In the genomic region with DNA sequence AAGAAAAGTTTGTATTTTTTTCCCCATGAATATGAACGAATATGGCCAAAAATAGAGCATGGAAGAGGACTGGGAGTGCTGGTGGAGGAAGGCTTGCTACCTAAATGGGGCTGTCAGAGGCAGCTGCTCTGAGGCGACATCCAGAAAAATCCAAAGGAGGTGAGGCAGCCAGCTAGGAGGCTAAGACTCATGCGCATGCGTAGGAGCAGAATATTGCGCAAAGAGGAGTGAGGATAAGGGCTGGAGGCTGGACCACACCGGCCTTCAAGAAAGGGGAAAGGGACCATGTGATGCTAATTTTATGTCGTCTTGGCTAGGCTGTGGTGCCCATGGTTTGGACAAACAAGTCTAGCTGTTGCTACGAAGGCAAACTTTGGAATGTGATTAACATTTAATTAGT, we compare ENCODE assay signal across 10 cellular contexts. TPM values are rescaled to one million over a fixed set of nuclear protein-coding genes. Genes with fewer than 3 reads are reported as not detected.
"Had no signal": no experiment of that assay in that cellular context is flagged by ENCODE, and none has a peak within 500 bp of the region (broad histone marks: within the 10 kb centered on the region; RNA-seq: fewer than 3 reads in every experiment).

No MANE protein-coding gene starts in this region.

- H3K36me3 Mint-ChIP-seq: activated naive CD4-positive, alpha-beta T cell treated with anti-CD3 and anti-CD28 coated beads, Interleukin-2, amount 50 U/mL, for 24 hours; mesothelial cell of epicardium; stimulated activated effector memory CD8-positive, alpha-beta T cell treated with anti-CD3 and anti-CD28 coated beads, Interleukin-12 subunit alpha, Interleukin-12 subunit beta, amount 100 ng/mL, for 72 hours had no signal

- H3K9me3 Mint-ChIP-seq: activated CD4-positive, alpha-beta T cell treated with anti-CD3 and anti-CD28 coated beads, Interleukin-2, amount 10 ng/mL, durations not matched to agents 7 days and 5 days; activated naive CD4-positive, alpha-beta T cell treated with anti-CD3 and anti-CD28 coated beads, Interleukin-2, amount 50 U/mL, for 24 hours; activated T-cell treated with anti-CD3 and anti-CD28 coated beads, Interleukin-2, amount 50 U/mL, for 72 hours; mesothelial cell of epicardium; nephron; stimulated activated effector memory CD8-positive, alpha-beta T cell treated with anti-CD3 and anti-CD28 coated beads, Interleukin-12 subunit alpha, Interleukin-12 subunit beta, amount 100 ng/mL, for 72 hours had no signal

- H3K36me3 ChIP-seq: breast epithelium had no signal

- DNase-seq: cerebellar nuclear complex, cortex of kidney had no signal

- H3K4me1 ChIP-seq: breast epithelium had no signal

- H3K27me3 ChIP-seq: breast epithelium had no signal

- H3K4me3 ChIP-seq: lung had no signal

- H3K27ac Mint-ChIP-seq: activated CD4-positive, alpha-beta T cell treated with anti-CD3 and anti-CD28 coated beads, Interleukin-2, amount 10 ng/mL, durations not matched to agents 7 days and 5 days; activated T-cell treated with anti-CD3 and anti-CD28 coated beads, Interleukin-2, amount 50 U/mL, for 72 hours; mesothelial cell of epicardium; nephron; stimulated activated effector memory CD8-positive, alpha-beta T cell treated with anti-CD3 and anti-CD28 coated beads, Interleukin-12 subunit alpha, Interleukin-12 subunit beta, amount 100 ng/mL, for 72 hours had no signal

- H3K4me3 Mint-ChIP-seq: activated CD4-positive, alpha-beta T cell treated with anti-CD3 and anti-CD28 coated beads, Interleukin-2, amount 10 ng/mL, durations not matched to agents 7 days and 5 days; activated naive CD4-positive, alpha-beta T cell treated with anti-CD3 and anti-CD28 coated beads, Interleukin-2, amount 50 U/mL, for 24 hours; activated T-cell treated with anti-CD3 and anti-CD28 coated beads, Interleukin-2, amount 50 U/mL, for 72 hours; nephron; stimulated activated effector memory CD8-positive, alpha-beta T cell treated with anti-CD3 and anti-CD28 coated beads, Interleukin-12 subunit alpha, Interleukin-12 subunit beta, amount 100 ng/mL, for 72 hours had no signal

RNA-seq across cellular contexts. Expression of gene HEYL, which starts 30.5 kb away (rescaled TPM):
- total RNA-seq: activated CD4-positive, alpha-beta T cell treated with anti-CD3 and anti-CD28 coated beads, Interleukin-2, amount 10 ng/mL, durations not matched to agents 7 days and 5 days had no signal
